1 cellular context compared by ENCODE assay signal in the genomic region with DNA sequence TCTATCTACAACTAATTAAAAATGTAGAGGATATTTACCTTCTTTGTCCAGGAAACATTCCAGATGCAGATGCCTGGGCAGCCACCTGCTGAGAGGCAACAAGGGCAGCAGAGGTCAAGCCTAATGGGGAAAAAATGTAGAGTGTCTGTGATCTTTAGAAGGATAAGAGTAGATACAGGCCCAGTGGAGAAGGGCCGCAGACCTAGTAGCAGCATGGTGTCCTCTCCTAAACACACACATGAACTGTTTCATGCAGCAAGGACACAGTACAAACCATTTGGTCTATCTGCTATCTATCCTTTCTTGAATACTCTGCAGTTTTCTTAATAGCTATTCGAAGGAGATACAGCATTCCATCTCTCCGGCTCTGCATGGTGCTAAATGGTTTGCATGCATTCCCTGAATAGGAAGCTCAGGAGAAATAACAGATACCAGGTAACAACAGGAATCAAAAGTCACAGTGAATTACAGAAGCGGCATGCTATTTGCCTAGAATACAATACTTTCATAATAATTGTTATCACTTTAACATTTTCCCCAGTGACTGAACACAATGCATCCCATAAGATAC.
TF ChIP-seq lines count a peak whose summit lies in the region.

No MANE protein-coding gene starts in this region.

TF ChIP-seq in WTC11, 78 proteins besides CTCF, POLR2A, EP300 and RAD21 (continued from another document):
- TF ChIP-seq, protein P1, sequence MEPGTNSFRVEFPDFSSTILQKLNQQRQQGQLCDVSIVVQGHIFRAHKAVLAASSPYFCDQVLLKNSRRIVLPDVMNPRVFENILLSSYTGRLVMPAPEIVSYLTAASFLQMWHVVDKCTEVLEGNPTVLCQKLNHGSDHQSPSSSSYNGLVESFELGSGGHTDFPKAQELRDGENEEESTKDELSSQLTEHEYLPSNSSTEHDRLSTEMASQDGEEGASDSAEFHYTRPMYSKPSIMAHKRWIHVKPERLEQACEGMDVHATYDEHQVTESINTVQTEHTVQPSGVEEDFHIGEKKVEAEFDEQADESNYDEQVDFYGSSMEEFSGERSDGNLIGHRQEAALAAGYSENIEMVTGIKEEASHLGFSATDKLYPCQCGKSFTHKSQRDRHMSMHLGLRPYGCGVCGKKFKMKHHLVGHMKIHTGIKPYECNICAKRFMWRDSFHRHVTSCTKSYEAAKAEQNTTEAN (CRISPR knock-in tag; IDR thresholded peaks at IDR 0.05) = no peak
- no peak for TF ChIP-seq CREM (CRISPR knock-in tag; IDR thresholded peaks at IDR 0.05)
- TF ChIP-seq PRRX2 (CRISPR knock-in tag; IDR thresholded peaks at IDR 0.05) = no peak
- no peak for TF ChIP-seq SMAD4 (CRISPR knock-in tag; IDR thresholded peaks at IDR 0.05)
- TF ChIP-seq CBFB (CRISPR knock-in tag; IDR thresholded peaks at IDR 0.05; ENCODE audit: low read depth) = no peak
- TF ChIP-seq, protein P2, sequence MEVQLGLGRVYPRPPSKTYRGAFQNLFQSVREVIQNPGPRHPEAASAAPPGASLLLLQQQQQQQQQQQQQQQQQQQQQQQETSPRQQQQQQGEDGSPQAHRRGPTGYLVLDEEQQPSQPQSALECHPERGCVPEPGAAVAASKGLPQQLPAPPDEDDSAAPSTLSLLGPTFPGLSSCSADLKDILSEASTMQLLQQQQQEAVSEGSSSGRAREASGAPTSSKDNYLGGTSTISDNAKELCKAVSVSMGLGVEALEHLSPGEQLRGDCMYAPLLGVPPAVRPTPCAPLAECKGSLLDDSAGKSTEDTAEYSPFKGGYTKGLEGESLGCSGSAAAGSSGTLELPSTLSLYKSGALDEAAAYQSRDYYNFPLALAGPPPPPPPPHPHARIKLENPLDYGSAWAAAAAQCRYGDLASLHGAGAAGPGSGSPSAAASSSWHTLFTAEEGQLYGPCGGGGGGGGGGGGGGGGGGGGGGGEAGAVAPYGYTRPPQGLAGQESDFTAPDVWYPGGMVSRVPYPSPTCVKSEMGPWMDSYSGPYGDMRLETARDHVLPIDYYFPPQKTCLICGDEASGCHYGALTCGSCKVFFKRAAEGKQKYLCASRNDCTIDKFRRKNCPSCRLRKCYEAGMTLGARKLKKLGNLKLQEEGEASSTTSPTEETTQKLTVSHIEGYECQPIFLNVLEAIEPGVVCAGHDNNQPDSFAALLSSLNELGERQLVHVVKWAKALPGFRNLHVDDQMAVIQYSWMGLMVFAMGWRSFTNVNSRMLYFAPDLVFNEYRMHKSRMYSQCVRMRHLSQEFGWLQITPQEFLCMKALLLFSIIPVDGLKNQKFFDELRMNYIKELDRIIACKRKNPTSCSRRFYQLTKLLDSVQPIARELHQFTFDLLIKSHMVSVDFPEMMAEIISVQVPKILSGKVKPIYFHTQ (CRISPR knock-in tag; IDR thresholded peaks at IDR 0.05) = no peak
- TF ChIP-seq TEAD1 (CRISPR knock-in tag; IDR thresholded peaks at IDR 0.05) = peak; percentile 88
